In genomic region chr4:121712001-121712655, GRCh38 we compare ENCODE assay signal across 10 cellular contexts. TPM values are rescaled to one million over a fixed set of nuclear protein-coding genes. Genes with fewer than 3 reads are reported as not detected.
DNase-seq lines count a peak whose midpoint lies in the region; ATAC-seq, FAIRE-seq and TF ChIP-seq lines count a peak whose summit lies in the region.
"Had no signal": no experiment of that assay in that cellular context is flagged by ENCODE, and none has a peak within 500 bp of the region (broad histone marks: within the 10 kb centered on the region; RNA-seq: fewer than 3 reads in every experiment).

No MANE protein-coding gene starts in this region.

- BruUV-seq in A673 (replicated peaks; lab: Mats Ljungman, UMichigan): TSS peak; percentile 82

- peak overlapping the region; percentile 95 for H3K27ac Mint-ChIP-seq in HFFc6

- CTCF ChIA-PET in A673 (lab: Charles Lee): no interaction called here

- POLR2A ChIA-PET in A673 (lab: Charles Lee; ENCODE audit: low non-redundant PET): no interaction called here

- H3K4me1 ChIP-seq in A673 (ENCODE audit: insufficient read depth, low read length, poor library complexity, severe bottlenecking) (peaks cover 14% of the 10 kb centered on the region), muscle layer of duodenum (ENCODE audit: control insufficient read depth in 1 of 2, insufficient read depth in 2 of 2, low read length in 2 of 2) (no peaks in the 10 kb centered on the region)

- H3K4me3 Mint-ChIP-seq in HFFc6: peak overlapping the region; percentile 87

- H3K27ac ChIP-seq in A673 (ENCODE audit: low read depth, low read length, poor library complexity, severe bottlenecking): peak overlapping the region; percentile 83
- peak overlapping the region; percentile 68 for H3K27ac ChIP-seq in muscle layer of duodenum (ENCODE audit: low read length)

- intact Hi-C loops in A673 (cut with micrococcal nuclease; ENCODE audit: unreplicated experiment): no loop called here

- peaks cover 2% of the 10 kb centered on the region for H3K27me3 Mint-ChIP-seq in HFFc6 (ENCODE audit: insufficient read depth)

- H3K4me3 ChIP-seq in A673 (ENCODE audit: low read depth, low read length, poor library complexity, severe bottlenecking) (peak overlapping the region; percentile 28), bronchial epithelial cell (ENCODE audit: low read depth, low read length) (peak overlapping the region; percentile 14), muscle layer of duodenum (ENCODE audit: low read depth in 1 of 2, low read length in 2 of 2) (peak overlapping the region; percentile 27 to 31)

- no peak for ATAC-seq in HG02840 (IDR thresholded peaks at IDR 0.05; ENCODE audit: low FRiP score, unreplicated experiment)

- H3K27me3 ChIP-seq in A673 (replicated peaks; ENCODE audit: insufficient read depth, low read depth, low read length, poor library complexity) (no peaks in the 10 kb centered on the region), bronchial epithelial cell (ENCODE audit: control insufficient read depth, insufficient read depth, low read length) (no peaks in the 10 kb centered on the region), muscle layer of duodenum (ENCODE audit: low read depth, low read length) (no peaks in the 10 kb centered on the region)

- no peaks in the 10 kb centered on the region; the same call in 1 of the 2 replicates for H3K36me3 Mint-ChIP-seq in HFFc6 (ENCODE audit: low read depth)

- H3K9me3 Mint-ChIP-seq in HFFc6: no peaks in the 10 kb centered on the region

- no peak for FAIRE-seq in bronchial epithelial cell (lab: Jason Lieb, UNC)

- H3K36me3 ChIP-seq in A673 (ENCODE audit: insufficient read depth, low read length, poor library complexity, severe bottlenecking): no peaks in the 10 kb centered on the region
- no peaks in the 10 kb centered on the region for H3K36me3 ChIP-seq in bronchial epithelial cell (ENCODE audit: control insufficient read depth, insufficient read depth, low read length)
- H3K36me3 ChIP-seq in muscle layer of duodenum (ENCODE audit: control insufficient read depth in 1 of 2, insufficient read depth in 2 of 2, low read length in 2 of 2): no peaks in the 10 kb centered on the region

- H3K9me3 ChIP-seq in A673 (ENCODE audit: low read depth, low read length, poor library complexity, severe bottlenecking): no peaks in the 10 kb centered on the region
- no peaks in the 10 kb centered on the region for H3K9me3 ChIP-seq in muscle layer of duodenum (ENCODE audit: control insufficient read depth in 1 of 2, low read length in 2 of 2)

- TF ChIP-seq CTCF in A673 (conservative IDR thresholded peaks at IDR 0.05; ENCODE audit: low read depth, low read length): no peak
- TF ChIP-seq CTCF in HFFc6 (IDR thresholded peaks at IDR 0.05): no peak
- TF ChIP-seq CTCF in bronchial epithelial cell (IDR thresholded peaks at IDR 0.05; ENCODE audit: insufficient read depth, low read length, severe bottlenecking): no peak

- DNase-seq in A673 (ENCODE audit: low spot score) (no peak), HFFc6 (no peak), bronchial epithelial cell (ENCODE audit: low read depth) (peak; percentile 77), NCI-H1930 (lab: John Stamatoyannopoulos, UW) (no peak), NOMO-1 (lab: John Stamatoyannopoulos, UW; ENCODE audit: unreplicated experiment in 2 of 2) (no peak)
- DNase-seq in stimulated activated CD4-positive, alpha-beta T cell treated with anti-CD3 and anti-CD28 coated beads, Interleukin-4, amount 100 ng/mL, for 24 hours: no peak

- peaks cover 52% of the 10 kb centered on the region for H3K4me1 Mint-ChIP-seq in HFFc6 (ENCODE audit: low read depth)

RNA-seq across cellular contexts. Expression of gene ANXA5, which starts 15.3 kb away (rescaled TPM):
- total RNA-seq in A673 (2021): 332 and 389 TPM in 2 replicates
- total RNA-seq in HFFc6 (2021; fragmentation: NEBNext Ultra II Directional; extraction: Animal tissue kit (Norgen Biotek cat#: 25700)): 1,000 to 10,000 TPM in 4 of 6 experiments, 100 to 1,000 TPM in 2; 934 to 1,075 (median 1,012) TPM
- 206 and 251 TPM in 2 replicates for total RNA-seq in bronchial epithelial cell

RNA-seq across cellular contexts. Expression of gene SMIM43, which starts 52.8 kb away (rescaled TPM):
- 0.37 and 0.45 TPM in 2 replicates for total RNA-seq in A673 (2021)
- 1 to 10 TPM in 4 of 6 experiments, under 1 TPM in 2; 0.35 to 2.2 (median 1.5) TPM for total RNA-seq in HFFc6 (2021; fragmentation: NEBNext Ultra II Directional; extraction: Animal tissue kit (Norgen Biotek cat#: 25700))
- under 0.01 TPM in 1 of 2 replicates, not detected in the other for total RNA-seq in bronchial epithelial cell
- total RNA-seq: left cardiac atrium; T-helper 2 cell treated with Interferon-gamma antibody and Interleukin-4, amounts not matched to agents 100 ng/mL and 5 ng/mL, for 36 hours had no signal
